Comparison of ENCODE assay signal across 1 cellular context in the genomic region with DNA sequence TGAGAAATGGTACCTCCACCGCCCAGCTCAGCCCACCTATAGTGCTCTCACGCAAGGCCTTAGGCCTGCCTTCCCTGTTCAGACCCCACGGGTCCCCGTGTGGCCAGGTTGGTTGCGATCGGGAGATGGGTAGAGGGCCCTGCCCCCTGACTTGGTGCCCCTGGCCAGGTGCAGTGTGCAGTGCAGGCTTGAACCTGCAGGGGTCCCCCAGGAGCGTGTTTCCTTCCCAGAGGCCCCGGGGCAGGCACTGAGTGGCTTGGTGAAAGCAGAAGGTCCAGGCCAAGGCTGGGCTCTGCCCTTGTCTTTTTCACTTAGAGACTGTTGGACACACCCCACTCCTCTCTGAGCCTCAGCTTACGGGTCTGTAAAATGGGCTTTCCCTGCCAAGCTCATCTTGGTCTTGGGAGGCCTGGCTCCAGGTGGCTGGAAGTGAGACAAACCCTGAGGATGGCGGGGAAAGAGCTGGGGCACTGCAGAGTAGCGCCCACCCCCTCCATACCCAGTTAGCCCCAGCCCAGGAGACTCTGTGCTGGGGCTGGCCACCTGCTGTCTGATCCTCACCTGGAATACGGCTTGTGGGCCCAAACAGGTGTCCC.
TF ChIP-seq lines count a peak whose summit lies in the region.

No MANE protein-coding gene starts in this region.

TF ChIP-seq in HCT116, 20 proteins besides CTCF, POLR2A, EP300 and RAD21 (continued from another document):
- no peak for TF ChIP-seq TCF7L2 (IDR thresholded peaks at IDR 0.05; ENCODE audit: borderline replicate concordance, extremely low read depth, insufficient read depth, insufficient read length)
- TF ChIP-seq, protein P1, sequence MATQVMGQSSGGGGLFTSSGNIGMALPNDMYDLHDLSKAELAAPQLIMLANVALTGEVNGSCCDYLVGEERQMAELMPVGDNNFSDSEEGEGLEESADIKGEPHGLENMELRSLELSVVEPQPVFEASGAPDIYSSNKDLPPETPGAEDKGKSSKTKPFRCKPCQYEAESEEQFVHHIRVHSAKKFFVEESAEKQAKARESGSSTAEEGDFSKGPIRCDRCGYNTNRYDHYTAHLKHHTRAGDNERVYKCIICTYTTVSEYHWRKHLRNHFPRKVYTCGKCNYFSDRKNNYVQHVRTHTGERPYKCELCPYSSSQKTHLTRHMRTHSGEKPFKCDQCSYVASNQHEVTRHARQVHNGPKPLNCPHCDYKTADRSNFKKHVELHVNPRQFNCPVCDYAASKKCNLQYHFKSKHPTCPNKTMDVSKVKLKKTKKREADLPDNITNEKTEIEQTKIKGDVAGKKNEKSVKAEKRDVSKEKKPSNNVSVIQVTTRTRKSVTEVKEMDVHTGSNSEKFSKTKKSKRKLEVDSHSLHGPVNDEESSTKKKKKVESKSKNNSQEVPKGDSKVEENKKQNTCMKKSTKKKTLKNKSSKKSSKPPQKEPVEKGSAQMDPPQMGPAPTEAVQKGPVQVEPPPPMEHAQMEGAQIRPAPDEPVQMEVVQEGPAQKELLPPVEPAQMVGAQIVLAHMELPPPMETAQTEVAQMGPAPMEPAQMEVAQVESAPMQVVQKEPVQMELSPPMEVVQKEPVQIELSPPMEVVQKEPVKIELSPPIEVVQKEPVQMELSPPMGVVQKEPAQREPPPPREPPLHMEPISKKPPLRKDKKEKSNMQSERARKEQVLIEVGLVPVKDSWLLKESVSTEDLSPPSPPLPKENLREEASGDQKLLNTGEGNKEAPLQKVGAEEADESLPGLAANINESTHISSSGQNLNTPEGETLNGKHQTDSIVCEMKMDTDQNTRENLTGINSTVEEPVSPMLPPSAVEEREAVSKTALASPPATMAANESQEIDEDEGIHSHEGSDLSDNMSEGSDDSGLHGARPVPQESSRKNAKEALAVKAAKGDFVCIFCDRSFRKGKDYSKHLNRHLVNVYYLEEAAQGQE (IDR thresholded peaks at IDR 0.05; ENCODE audit: low read depth) = no peak
- no peak for TF ChIP-seq CBX3 (IDR thresholded peaks at IDR 0.05; ENCODE audit: low read depth)
- no peak for TF ChIP-seq FOSL1 (IDR thresholded peaks at IDR 0.05; ENCODE audit: low read depth)
- TF ChIP-seq POLR2AphosphoS5 (IDR thresholded peaks at IDR 0.05; ENCODE audit: low read depth, low read length) = no peak
- no peak for TF ChIP-seq SRF (IDR thresholded peaks at IDR 0.05; ENCODE audit: low read depth)
- no peak for TF ChIP-seq EZH2phosphoT487 (IDR thresholded peaks at IDR 0.05; ENCODE audit: borderline replicate concordance)
- TF ChIP-seq CEBPB (IDR thresholded peaks at IDR 0.05; ENCODE audit: low read depth) = no peak
- no peak for TF ChIP-seq EGR1 (IDR thresholded peaks at IDR 0.05; ENCODE audit: low read depth)
- TF ChIP-seq, protein P2, sequence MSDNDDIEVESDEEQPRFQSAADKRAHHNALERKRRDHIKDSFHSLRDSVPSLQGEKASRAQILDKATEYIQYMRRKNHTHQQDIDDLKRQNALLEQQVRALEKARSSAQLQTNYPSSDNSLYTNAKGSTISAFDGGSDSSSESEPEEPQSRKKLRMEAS (IDR thresholded peaks at IDR 0.05) = no peak
- TF ChIP-seq, protein P3, sequence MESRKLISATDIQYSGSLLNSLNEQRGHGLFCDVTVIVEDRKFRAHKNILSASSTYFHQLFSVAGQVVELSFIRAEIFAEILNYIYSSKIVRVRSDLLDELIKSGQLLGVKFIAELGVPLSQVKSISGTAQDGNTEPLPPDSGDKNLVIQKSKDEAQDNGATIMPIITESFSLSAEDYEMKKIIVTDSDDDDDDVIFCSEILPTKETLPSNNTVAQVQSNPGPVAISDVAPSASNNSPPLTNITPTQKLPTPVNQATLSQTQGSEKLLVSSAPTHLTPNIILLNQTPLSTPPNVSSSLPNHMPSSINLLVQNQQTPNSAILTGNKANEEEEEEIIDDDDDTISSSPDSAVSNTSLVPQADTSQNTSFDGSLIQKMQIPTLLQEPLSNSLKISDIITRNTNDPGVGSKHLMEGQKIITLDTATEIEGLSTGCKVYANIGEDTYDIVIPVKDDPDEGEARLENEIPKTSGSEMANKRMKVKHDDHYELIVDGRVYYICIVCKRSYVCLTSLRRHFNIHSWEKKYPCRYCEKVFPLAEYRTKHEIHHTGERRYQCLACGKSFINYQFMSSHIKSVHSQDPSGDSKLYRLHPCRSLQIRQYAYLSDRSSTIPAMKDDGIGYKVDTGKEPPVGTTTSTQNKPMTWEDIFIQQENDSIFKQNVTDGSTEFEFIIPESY (IDR thresholded peaks at IDR 0.05; ENCODE audit: extremely low read depth, insufficient replicate concordance, low read length) = no peak
- no peak for TF ChIP-seq ZFX (IDR thresholded peaks at IDR 0.05)
- no peak for TF ChIP-seq SP1 (IDR thresholded peaks at IDR 0.05; ENCODE audit: low read depth)
